ENCODE assay signal across 1 cellular context in genomic region chr11:10857604-10858504, GRCh38.
TF ChIP-seq lines count a peak whose summit lies in the region.

Gene ZBED5 (minus strand): TSS chr11:10858053. CDS start chr11:10854945, 3,108 bp downstream.

TF ChIP-seq in HepG2, 621 proteins besides CTCF, POLR2A, EP300 and RAD21 (continued from another document and continues in another):
- TF ChIP-seq ZNF142 (CRISPR knock-in tag; IDR thresholded peaks at IDR 0.05), result no peak
- TF ChIP-seq NFAT5 (CRISPR knock-in tag; IDR thresholded peaks at IDR 0.05), result peak; percentile 19; the same call in 1 of the 2 replicates
- no peak for TF ChIP-seq ZIK1 (CRISPR knock-in tag; IDR thresholded peaks at IDR 0.05; ENCODE audit: borderline replicate concordance, low read depth)
- TF ChIP-seq ZNF83 (CRISPR knock-in tag; IDR thresholded peaks at IDR 0.05; ENCODE audit: borderline replicate concordance), result no peak
- no peak for TF ChIP-seq ZNF704 (CRISPR knock-in tag; IDR thresholded peaks at IDR 0.05; ENCODE audit: borderline replicate concordance)
- no peak for TF ChIP-seq ZNF569 (CRISPR knock-in tag; IDR thresholded peaks at IDR 0.05; ENCODE audit: borderline replicate concordance)
- no peak for TF ChIP-seq ZNF549 (CRISPR knock-in tag; IDR thresholded peaks at IDR 0.05)
- TF ChIP-seq ZNF260 (CRISPR knock-in tag; IDR thresholded peaks at IDR 0.05; ENCODE audit: borderline replicate concordance, low read depth), result no peak
- no peak for TF ChIP-seq ZNF101 (CRISPR knock-in tag; IDR thresholded peaks at IDR 0.05; ENCODE audit: borderline replicate concordance, low read depth)
- peak; percentile 58; the same call in 1 of the 2 replicates for TF ChIP-seq ELF1 (CRISPR knock-in tag; IDR thresholded peaks at IDR 0.05)
- no peak for TF ChIP-seq TBX3 (IDR thresholded peaks at IDR 0.05; ENCODE audit: borderline replicate concordance)
- TF ChIP-seq ZNF878 (CRISPR knock-in tag; IDR thresholded peaks at IDR 0.05), result no peak
- peak; percentile 25; the same call in 1 of the 2 replicates for TF ChIP-seq TRAFD1 (CRISPR knock-in tag; IDR thresholded peaks at IDR 0.05; ENCODE audit: borderline replicate concordance)
- TF ChIP-seq FOXK2 (IDR thresholded peaks at IDR 0.05), result no peak
- TF ChIP-seq GFI1 (CRISPR knock-in tag; IDR thresholded peaks at IDR 0.05; ENCODE audit: borderline replicate concordance), result no peak
- TF ChIP-seq ZFP37 (CRISPR knock-in tag; IDR thresholded peaks at IDR 0.05; ENCODE audit: borderline replicate concordance), result no peak
- no peak for TF ChIP-seq ZNF597 (CRISPR knock-in tag; IDR thresholded peaks at IDR 0.05)
- TF ChIP-seq RFXANK (CRISPR knock-in tag; IDR thresholded peaks at IDR 0.05), result no peak
- TF ChIP-seq JUNB (CRISPR knock-in tag; IDR thresholded peaks at IDR 0.05; ENCODE audit: borderline replicate concordance), result no peak
- TF ChIP-seq RFXAP (CRISPR knock-in tag; IDR thresholded peaks at IDR 0.05; ENCODE audit: borderline replicate concordance), result no peak
- TF ChIP-seq MAX (IDR thresholded peaks at IDR 0.05), result peak; percentile 60
- no peak for TF ChIP-seq ZBTB3 (CRISPR knock-in tag; IDR thresholded peaks at IDR 0.05; ENCODE audit: borderline replicate concordance, low read depth)
- TF ChIP-seq AFF4 (CRISPR knock-in tag; IDR thresholded peaks at IDR 0.05), result no peak
- TF ChIP-seq ZNF24 (IDR thresholded peaks at IDR 0.05), result no peak
- no peak for TF ChIP-seq SMARCC2 (IDR thresholded peaks at IDR 0.05)
- no peak for TF ChIP-seq DDIT3 (CRISPR knock-in tag; IDR thresholded peaks at IDR 0.05)
- TF ChIP-seq ONECUT2 (CRISPR knock-in tag; IDR thresholded peaks at IDR 0.05), result no peak
- no peak; the same call in none of the 2 replicates for TF ChIP-seq ZNF205 (CRISPR knock-in tag; IDR thresholded peaks at IDR 0.05)
- TF ChIP-seq SNAPC2 (CRISPR knock-in tag; IDR thresholded peaks at IDR 0.05), result no peak
- no peak for TF ChIP-seq DPF2 (CRISPR knock-in tag; IDR thresholded peaks at IDR 0.05; ENCODE audit: borderline replicate concordance, low read depth)
- no peak for TF ChIP-seq DNMT1 (CRISPR knock-in tag; IDR thresholded peaks at IDR 0.05)
- TF ChIP-seq HHEX (CRISPR knock-in tag; IDR thresholded peaks at IDR 0.05), result no peak
- no peak for TF ChIP-seq PTBP1 (IDR thresholded peaks at IDR 0.05; ENCODE audit: low read depth, low read length, poor library complexity, severe bottlenecking)
- TF ChIP-seq HIVEP1 (CRISPR knock-in tag; IDR thresholded peaks at IDR 0.05), result no peak
- no peak for TF ChIP-seq SMARCE1 (IDR thresholded peaks at IDR 0.05; ENCODE audit: borderline replicate concordance)
- no peak for TF ChIP-seq SMAD9 (CRISPR knock-in tag; IDR thresholded peaks at IDR 0.05)
- TF ChIP-seq STAT5B (CRISPR knock-in tag; IDR thresholded peaks at IDR 0.05), result no peak
- no peak for TF ChIP-seq ZNF326 (CRISPR knock-in tag; IDR thresholded peaks at IDR 0.05; ENCODE audit: borderline replicate concordance)
- TF ChIP-seq ZNF280B (CRISPR knock-in tag; IDR thresholded peaks at IDR 0.05; ENCODE audit: borderline replicate concordance), result no peak
- TF ChIP-seq ZNF557 (CRISPR knock-in tag; IDR thresholded peaks at IDR 0.05), result no peak
- TF ChIP-seq ZSCAN31 (CRISPR knock-in tag; IDR thresholded peaks at IDR 0.05; ENCODE audit: low read depth), result no peak
- 0 out of 2 replicates have a peak, but pooled peaks have one; percentile 45 for TF ChIP-seq KAT7 (CRISPR knock-in tag; IDR thresholded peaks at IDR 0.05; ENCODE audit: borderline replicate concordance)
- TF ChIP-seq IRF2 (CRISPR knock-in tag; IDR thresholded peaks at IDR 0.05), result peak; percentile 66; the same call in 1 of the 2 replicates
- TF ChIP-seq HNRNPL (IDR thresholded peaks at IDR 0.05; ENCODE audit: low read depth, low read length), result peak; percentile 3
